Comparison of ENCODE assay signal across 9 cellular contexts in genomic region chr12:32025906-32026305, GRCh38.
A peak's percentile ranks its signal among the peaks of the same experiment; 100 is the strongest.
DNase-seq lines count a peak whose midpoint lies in the region; ATAC-seq, FAIRE-seq and TF ChIP-seq lines count a peak whose summit lies in the region.
"Had no signal": no experiment of that assay in that cellular context is flagged by ENCODE, and none has a peak within 500 bp of the region (broad histone marks: within the 10 kb centered on the region; RNA-seq: fewer than 3 reads in every experiment).

No MANE protein-coding gene starts in this region.

- H3K4me3 ChIP-seq in trophoblast cell (ENCODE audit: low read depth, low read length) = no peak overlapping the region

- FAIRE-seq in GM12891 (lab: Jason Lieb, UNC) = peak; percentile 58

- no peak for TF ChIP-seq POLR2A in GM12891 (IDR thresholded peaks at IDR 0.05; ENCODE audit: low read depth, low read length)

- no peak overlapping the region for H3K27ac ChIP-seq in trophoblast cell (ENCODE audit: low read depth, low read length)

- ATAC-seq in HG03066 (IDR thresholded peaks at IDR 0.05; ENCODE audit: low read depth, unreplicated experiment) = peak; percentile 80
- ATAC-seq in HG02623 (IDR thresholded peaks at IDR 0.05; ENCODE audit: unreplicated experiment) = no peak
- no peak for ATAC-seq in GM18520 (IDR thresholded peaks at IDR 0.05; ENCODE audit: unreplicated experiment)
- ATAC-seq: Right ventricle myocardium inferior had no signal

- no peak overlapping the region for H3K9ac ChIP-seq in trophoblast cell (ENCODE audit: low read length)

- H3K9me3 ChIP-seq in trophoblast cell (ENCODE audit: insufficient read depth, low read depth, low read length) = no peaks in the 10 kb centered on the region

- no peaks in the 10 kb centered on the region for H3K79me2 ChIP-seq in trophoblast cell (ENCODE audit: control insufficient read depth, insufficient read depth, low read length, poor library complexity)

- H3K27me3 ChIP-seq in trophoblast cell (ENCODE audit: insufficient read depth, low read length) = no peaks in the 10 kb centered on the region

- no peak overlapping the region for H4K12ac ChIP-seq in trophoblast cell (ENCODE audit: low read depth, low read length)

- no peak overlapping the region for H3K4ac ChIP-seq in trophoblast cell (ENCODE audit: low read depth, low read length)

- H3K14ac ChIP-seq in trophoblast cell (ENCODE audit: low read length) = peak overlapping the region; percentile 17

- no peak overlapping the region for H2AK5ac ChIP-seq in trophoblast cell (ENCODE audit: low read length)

- H2BK120ac ChIP-seq in trophoblast cell (ENCODE audit: insufficient read depth, low read length, poor library complexity) = peak overlapping the region; percentile 11

- peaks cover 13% of the 10 kb centered on the region for H3K79me1 ChIP-seq in trophoblast cell (ENCODE audit: low read length)

- H4K8ac ChIP-seq in trophoblast cell (ENCODE audit: low read depth, low read length) = no peak overlapping the region

- no peak for DNase-seq in GM12891 (ENCODE audit: insufficient read length, low spot score)
- peak in 2 of 3 experiments; percentile 1 to 7 for DNase-seq in activated CD8-positive, alpha-beta memory T cell treated with anti-CD3 and anti-CD28 coated beads for 48 hours (ENCODE audit: low read depth in 2 of 3, low spot score in 2 of 3)
- DNase-seq in trophoblast cell = no peak
- no peak for DNase-seq in GOT3 (lab: John Stamatoyannopoulos, UW)
- DNase-seq in NCI-H1417 treated with DMSO at 0.1 percent for 48 hours (lab: John Stamatoyannopoulos, UW) = no peak

- H4K91ac ChIP-seq in trophoblast cell (ENCODE audit: low read depth, low read length) = peak overlapping the region; percentile 43

- H3K18ac ChIP-seq in trophoblast cell (ENCODE audit: low read length) = no peak overlapping the region

- H2BK12ac ChIP-seq in trophoblast cell (ENCODE audit: low read length) = peak overlapping the region; percentile 74

- H2AFZ ChIP-seq in trophoblast cell (ENCODE audit: insufficient read depth, low read length, poor library complexity) = no peak overlapping the region

- no peak overlapping the region for H3K23ac ChIP-seq in trophoblast cell (ENCODE audit: low read length)

- H2BK5ac ChIP-seq in trophoblast cell (ENCODE audit: low read depth, low read length, poor library complexity) = no peak overlapping the region

- no CpG with 5 or more reads among the region's 8 CpGs for WGBS in trophoblast cell (ENCODE audit: extremely low coverage, insufficient coverage, insufficient read length)

- peaks cover 2 to 10% of the 10 kb centered on the region in 2 experiments for H3K4me1 ChIP-seq in trophoblast cell (ENCODE audit: control insufficient read depth in 1 of 2, insufficient read depth in 2 of 2, low read length in 2 of 2)

- no peak overlapping the region for H3K4me2 ChIP-seq in trophoblast cell (ENCODE audit: low read length)

- no peaks in the 10 kb centered on the region for H3K36me3 ChIP-seq in trophoblast cell (ENCODE audit: control insufficient read depth in 1 of 2, insufficient read depth in 2 of 2, low read length in 2 of 2)

TF ChIP-seq in GM12891, 5 proteins besides CTCF, POLR2A, EP300 and RAD21:
- no peak for TF ChIP-seq POU2F2 (IDR thresholded peaks at IDR 0.05; ENCODE audit: low read depth, low read length)
- TF ChIP-seq PAX5 (IDR thresholded peaks at IDR 0.05; ENCODE audit: insufficient read depth, low read length, severe bottlenecking) = no peak
- TF ChIP-seq SPI1 (IDR thresholded peaks at IDR 0.05; ENCODE audit: low read depth, low read length) = no peak
- TF ChIP-seq POLR2AphosphoS5 (IDR thresholded peaks at IDR 0.05; ENCODE audit: low read depth, low read length) = no peak
- TF ChIP-seq TAF1 (IDR thresholded peaks at IDR 0.05; ENCODE audit: low read depth, low read length) = no peak

Comparison
In these comparisons a context has a peak if more than half of its experiments do, and no peak if none do; other contexts are left out.
1. DNase-seq: peak in activated CD8-positive, alpha-beta memory T cell treated with anti-CD3 and anti-CD28 coated beads for 48 hours (2 of 3); none in GM12891 (single experiment), trophoblast cell (0 of 2), GOT3 (single experiment) and NCI-H1417 treated with DMSO at 0.1 percent for 48 hours (single experiment).